Comparison of ENCODE assay signal across 1 cellular context in the genomic region with DNA sequence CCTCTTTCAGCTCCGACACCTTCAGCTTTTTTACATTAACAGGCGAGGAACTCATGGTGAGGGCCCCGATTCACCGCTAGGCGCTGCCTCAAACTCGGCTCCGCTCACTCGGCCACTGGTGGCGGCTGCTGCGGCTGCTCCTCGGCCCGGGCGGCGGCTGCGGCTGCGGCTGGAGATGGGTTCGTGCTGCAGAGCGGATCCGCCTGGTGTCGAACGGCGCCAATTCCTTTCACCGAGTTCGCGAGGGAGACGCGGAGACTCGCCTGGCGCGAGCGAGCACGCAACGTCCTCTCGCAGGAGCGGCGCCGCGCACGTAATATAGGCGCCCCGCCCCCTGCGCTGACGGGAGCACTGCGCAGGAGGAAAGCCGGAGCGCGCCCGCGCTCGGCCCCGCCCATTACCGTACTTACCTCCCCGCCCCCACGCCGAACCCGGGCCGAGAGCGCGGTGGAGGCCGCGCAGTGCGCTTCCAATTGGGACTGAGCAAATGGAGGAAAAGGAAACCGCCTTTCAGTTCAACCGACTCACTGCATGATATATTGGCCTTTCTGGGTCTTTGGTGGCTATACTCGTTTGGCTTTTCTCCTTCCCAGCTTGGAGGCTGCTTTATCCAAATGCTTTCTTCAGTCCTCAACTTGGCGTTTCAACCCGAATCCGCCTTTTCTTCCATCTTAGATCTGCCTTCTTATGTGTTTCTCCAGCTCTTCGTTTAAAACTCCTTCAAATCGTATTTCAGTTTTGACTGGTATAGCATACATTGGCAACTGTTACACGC.
TF ChIP-seq lines count a peak whose summit lies in the region.

A gene (minus strand): TSS at position 291 of the 775 bp plus-strand sequence. CDS start 236 bp downstream, at position 55.

TF ChIP-seq in SK-N-SH, 30 proteins besides CTCF, POLR2A, EP300 and RAD21 (continued from another document):
- TF ChIP-seq, protein P1, sequence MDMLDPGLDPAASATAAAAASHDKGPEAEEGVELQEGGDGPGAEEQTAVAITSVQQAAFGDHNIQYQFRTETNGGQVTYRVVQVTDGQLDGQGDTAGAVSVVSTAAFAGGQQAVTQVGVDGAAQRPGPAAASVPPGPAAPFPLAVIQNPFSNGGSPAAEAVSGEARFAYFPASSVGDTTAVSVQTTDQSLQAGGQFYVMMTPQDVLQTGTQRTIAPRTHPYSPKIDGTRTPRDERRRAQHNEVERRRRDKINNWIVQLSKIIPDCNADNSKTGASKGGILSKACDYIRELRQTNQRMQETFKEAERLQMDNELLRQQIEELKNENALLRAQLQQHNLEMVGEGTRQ (IDR thresholded peaks at IDR 0.05; ENCODE audit: borderline replicate concordance, low read depth, low read length), result no peak
- TF ChIP-seq POLR2AphosphoS5 (IDR thresholded peaks at IDR 0.05; ENCODE audit: low read depth, low read length) (peak; percentile 95), TCF12 (IDR thresholded peaks at IDR 0.05) (no peak)
